In the genomic region with DNA sequence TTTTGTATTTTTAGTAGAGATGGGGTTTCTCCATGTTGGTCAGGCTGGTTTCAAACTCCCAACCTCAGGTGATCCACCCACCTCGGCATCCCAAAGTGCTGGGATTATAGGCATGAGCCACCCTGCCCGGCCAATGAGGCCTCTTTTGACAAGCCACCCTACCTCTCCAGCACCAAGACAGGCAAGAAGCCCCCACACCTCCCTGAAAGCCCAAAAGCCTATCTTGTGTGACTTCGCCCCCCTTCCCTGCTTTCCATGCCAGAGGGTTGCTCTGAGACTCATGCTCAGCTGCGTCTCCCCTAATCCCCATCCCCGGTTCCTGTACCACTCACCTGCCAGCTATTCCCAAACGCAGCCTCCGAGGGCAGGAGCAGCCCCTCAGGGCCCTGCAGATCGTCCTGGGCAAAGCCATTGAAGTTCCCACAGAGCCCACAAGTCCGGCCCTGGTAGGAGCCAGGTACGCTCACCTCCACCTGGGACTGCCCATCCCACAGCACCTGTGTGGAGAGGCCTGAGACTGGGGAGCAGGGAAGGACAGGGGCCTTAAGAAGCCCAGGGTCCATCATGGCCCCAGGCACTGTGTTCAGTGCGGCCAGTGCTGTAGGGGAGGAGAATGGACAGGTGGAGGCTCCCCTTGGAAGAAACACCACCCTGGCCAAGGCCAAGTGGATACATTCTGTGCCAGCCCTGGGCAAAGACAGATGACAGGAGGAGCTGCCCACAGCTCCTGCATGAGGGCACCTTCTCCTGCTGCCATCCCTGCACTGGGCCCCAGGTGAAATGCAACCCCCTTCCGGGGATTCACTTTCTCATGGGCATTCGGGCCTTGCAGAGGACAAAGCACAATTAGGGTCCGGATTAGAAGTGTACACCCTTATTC, we compare ENCODE assay signal across 20 cellular contexts. TPM values are rescaled to one million over a fixed set of nuclear protein-coding genes. Genes with fewer than 3 reads are reported as not detected.
DNase-seq lines count a peak whose midpoint lies in the region; ATAC-seq lines count a peak whose summit lies in the region.
"Had no signal": no experiment of that assay in that cellular context is flagged by ENCODE, and none has a peak within 500 bp of the region (broad histone marks: within the 10 kb centered on the region; RNA-seq: fewer than 3 reads in every experiment).

No MANE protein-coding gene starts in this region.

- H2AFZ ChIP-seq in neuronal stem cell (ENCODE audit: low read length): no peak overlapping the region
- H2AFZ ChIP-seq: PC-9 had no signal

- H3K4me3 ChIP-seq in BLaER1 (no peak overlapping the region), neuronal stem cell (ENCODE audit: low read length in 2 of 2) (no peak overlapping the region)
- H3K4me3 ChIP-seq: GM23338, PC-9, SK-N-MC had no signal

- H3K9me3 ChIP-seq in BLaER1 (no peaks in the 10 kb centered on the region), neuronal stem cell (replicated peaks in 1 of 2; ENCODE audit: control insufficient read depth in 2 of 2, insufficient read depth in 1 of 2, low read depth in 1 of 2, low read length in 2 of 2) (no peaks in the 10 kb centered on the region)

- peaks cover 16% of the 10 kb centered on the region for H3K4me1 ChIP-seq in BLaER1
- H3K4me1 ChIP-seq in neuronal stem cell (ENCODE audit: control insufficient read depth in 2 of 2, insufficient read depth in 1 of 2, low read depth in 1 of 2, low read length in 2 of 2): peaks cover 4 to 6% of the 10 kb centered on the region in 2 donors

- H3K23ac ChIP-seq in neuronal stem cell (ENCODE audit: low read depth, low read length, poor library complexity): peak overlapping the region; percentile 17

- H2BK5ac ChIP-seq in neuronal stem cell (ENCODE audit: low read length): no peak overlapping the region

- H3K9ac ChIP-seq in BLaER1 (no peak overlapping the region), neuronal stem cell (ENCODE audit: low read depth, low read length, poor library complexity) (no peak overlapping the region)

- no peak overlapping the region for H4K91ac ChIP-seq in neuronal stem cell (ENCODE audit: low read depth, low read length, poor library complexity)

- H3K4me2 ChIP-seq in BLaER1 (peak overlapping the region; percentile 51; the same call in 1 of the 2 replicates), neuronal stem cell (ENCODE audit: insufficient read depth, low read length, poor library complexity, severe bottlenecking) (no peak overlapping the region)
- H3K4me2 ChIP-seq: GM23338, PC-9 had no signal

- no peak overlapping the region for H2BK12ac ChIP-seq in neuronal stem cell (ENCODE audit: low read length)

- H2BK15ac ChIP-seq in neuronal stem cell (ENCODE audit: low read length): no peak overlapping the region

- ATAC-seq in GM18502 (IDR thresholded peaks at IDR 0.05; ENCODE audit: poor library complexity, unreplicated experiment): no peak

- no peaks in the 10 kb centered on the region for H3K79me1 ChIP-seq in neuronal stem cell (ENCODE audit: low read depth, low read length)

- H2BK120ac ChIP-seq in neuronal stem cell (ENCODE audit: low read depth, low read length): no peak overlapping the region

- no peak overlapping the region for H3K18ac ChIP-seq in neuronal stem cell (ENCODE audit: low read length)

- DNase-seq in D341Med (ENCODE audit: low spot score): peak; percentile 12
- DNase-seq in cerebellar nuclear complex (lab: John Stamatoyannopoulos, UW): peak; percentile 52 to 78
- DNase-seq in neuronal stem cell (ENCODE audit: low spot score): no peak
- DNase-seq in GM19240 (ENCODE audit: insufficient read length, low spot score): no peak
- no peak for DNase-seq in iPS-NIHi11 (ENCODE audit: low spot score)
- DNase-seq: ACHN; AML-193; CD4-positive, alpha-beta T cell; DMS79; HFFc6; KG1; NCI-H1436; NCI-H2029; NCI-H2171; NCI-H446 treated with DMSO at 0.1 percent for 48 hours; PC-9 had no signal

- H4K20me1 ChIP-seq in BLaER1: no peaks in the 10 kb centered on the region

- H3K14ac ChIP-seq in neuronal stem cell (ENCODE audit: low read length): no peak overlapping the region

- no peak overlapping the region for H2AK5ac ChIP-seq in neuronal stem cell (ENCODE audit: low read depth, low read length)

- H3K4ac ChIP-seq in neuronal stem cell (ENCODE audit: low read length): no peak overlapping the region

- H3K27me3 ChIP-seq in BLaER1 (no peaks in the 10 kb centered on the region), neuronal stem cell (ENCODE audit: control insufficient read depth in 3 of 3, insufficient read depth in 3 of 3, low read depth in 1 of 3, low read length in 3 of 3) (peaks cover 0 to 24% (median 2%) of the 10 kb centered on the region in 3 experiments)

- no CpG with 5 or more reads among the region's 14 CpGs for WGBS in neuronal stem cell (ENCODE audit: extremely low coverage in 2 of 2, insufficient read length in 2 of 2, insufficient replicate concordance in 1 of 2), 2 donors

- H3K36me3 ChIP-seq in BLaER1 (no peaks in the 10 kb centered on the region), neuronal stem cell (replicated peaks in 1 of 2; ENCODE audit: control insufficient read depth in 2 of 2, insufficient read depth in 2 of 2, low read length in 2 of 2) (no peaks in the 10 kb centered on the region)

- H3K27ac ChIP-seq in BLaER1: no peak overlapping the region
- no peak overlapping the region for H3K27ac ChIP-seq in neuronal stem cell (replicated peaks; ENCODE audit: low read length)
- H3K27ac ChIP-seq: PC-9, SK-N-MC had no signal

- H4K8ac ChIP-seq in neuronal stem cell (ENCODE audit: low read depth, low read length): no peak overlapping the region

RNA-seq across cellular contexts. Expression of a gene that starts 15.8 kb away (rescaled TPM):
- 216 TPM for polyA plus RNA-seq in neuronal stem cell (2013, experiment 1 of 2)
- polyA plus RNA-seq in neuronal stem cell (2013, experiment 2 of 2): 208 TPM

RNA-seq across cellular contexts. Expression of a gene that starts 32.0 kb away (rescaled TPM):
- 1.0 TPM for polyA plus RNA-seq in neuronal stem cell (2013, experiment 1 of 2)
- 1.1 TPM for polyA plus RNA-seq in neuronal stem cell (2013, experiment 2 of 2)

RNA-seq across cellular contexts. Expression of a gene that starts 48.3 kb away (rescaled TPM):
- polyA plus RNA-seq in neuronal stem cell (2013, experiment 1 of 2): 17.5 TPM
- 17.4 TPM for polyA plus RNA-seq in neuronal stem cell (2013, experiment 2 of 2)

RNA-seq across cellular contexts. Expression of a gene that starts 59.3 kb away (rescaled TPM):
- polyA plus RNA-seq in neuronal stem cell (2013, experiment 1 of 2): 0.64 TPM
- 0.71 TPM for polyA plus RNA-seq in neuronal stem cell (2013, experiment 2 of 2)

Comparison
In these comparisons a context has a peak if more than half of its experiments do, and no peak if none do; other contexts are left out.
1. DNase-seq: peak in D341Med (single experiment) and cerebellar nuclear complex (2 of 2); none in neuronal stem cell (single experiment), GM19240 (single experiment) and iPS-NIHi11 (single experiment).